Comparison of ENCODE assay signal across 8 cellular contexts in the genomic region with DNA sequence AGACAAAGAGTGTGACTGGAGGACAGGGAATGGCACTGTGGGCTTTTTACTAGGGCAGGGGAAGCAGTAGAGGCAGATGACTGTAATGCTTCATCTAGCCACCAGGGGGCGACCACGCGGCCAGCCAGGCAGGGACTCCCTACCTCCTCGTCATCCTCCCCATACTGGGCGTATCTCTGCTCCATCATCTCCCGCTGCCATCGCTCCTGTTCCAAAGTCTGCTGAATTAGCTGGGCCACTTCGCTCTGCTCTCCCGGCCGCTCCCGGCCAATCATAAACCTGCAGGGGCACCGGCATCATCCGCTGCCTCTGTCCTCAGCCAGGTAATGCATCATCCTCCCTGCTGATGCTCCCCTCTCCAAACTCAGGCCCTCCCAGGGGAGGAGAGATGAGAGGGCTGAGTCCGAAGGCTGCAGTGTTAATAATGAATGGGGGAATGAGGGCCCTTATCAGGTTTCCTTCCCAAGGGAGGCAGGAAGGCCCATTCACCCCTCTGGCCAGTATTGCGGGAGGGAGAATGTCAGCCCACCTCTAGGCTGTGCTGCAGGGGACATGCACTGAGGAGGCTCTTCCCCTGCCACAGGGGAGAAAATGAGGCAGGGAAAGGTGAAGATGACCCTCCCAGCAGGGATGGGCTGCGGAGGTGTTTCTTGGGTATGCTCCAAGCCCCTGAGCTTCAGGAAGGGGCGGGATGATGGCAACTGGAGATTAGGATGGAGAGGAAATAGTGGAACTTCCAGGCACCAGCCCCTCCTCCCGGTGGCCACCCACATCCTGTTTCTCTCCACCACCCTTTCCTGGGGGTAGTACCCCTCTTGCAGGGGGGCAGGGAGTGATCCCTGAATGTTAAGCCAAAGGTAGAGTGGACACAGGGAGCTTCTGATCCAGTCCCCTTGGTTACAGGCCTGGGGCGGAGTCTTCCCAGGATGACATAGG. TPM values are rescaled to one million over a fixed set of nuclear protein-coding genes. Genes with fewer than 3 reads are reported as not detected.
A peak's percentile ranks its signal among the peaks of the same experiment; 100 is the strongest.
DNase-seq lines count a peak whose midpoint lies in the region; ATAC-seq and TF ChIP-seq lines count a peak whose summit lies in the region.

No MANE protein-coding gene starts in this region.

- H3K4me1 Mint-ChIP-seq in Caco-2 (ENCODE audit: low read depth, unreplicated experiment): peaks cover 4% of the 10 kb centered on the region

- H3K4me3 Mint-ChIP-seq in Caco-2 (ENCODE audit: unreplicated experiment): no peak overlapping the region

- no peak overlapping the region for H3K4me3 ChIP-seq in Caco-2 (ENCODE audit: low read depth, low read length)
- no peak overlapping the region for H3K4me3 ChIP-seq in H7 (ENCODE audit: insufficient read depth, low read depth, low read length)

- no peaks in the 10 kb centered on the region for H3K4me1 ChIP-seq in Caco-2

- intact Hi-C loops in Caco-2 (cut with micrococcal nuclease; ENCODE audit: unreplicated experiment): loop anchor here (1.0 to 2.0 kb wide), 4 partner anchors 8 to 259 kb away; no protein-coding TSS in a partner anchor

- H3K27me3 ChIP-seq in Caco-2 (replicated peaks; ENCODE audit: control insufficient read depth, insufficient read depth, low read length) (no peaks in the 10 kb centered on the region), H7 (ENCODE audit: control insufficient read depth, insufficient read depth, low read length) (no peaks in the 10 kb centered on the region)

- CTCF ChIA-PET in Caco-2 (lab: Charles Lee): interaction anchor here (0.6 to 3.9 kb wide), 11 partner anchors 8 to 280 kb away, joined by 3 to 11 read pairs (median 4); no protein-coding TSS in a partner anchor

- H3K36me3 Mint-ChIP-seq in Caco-2 (ENCODE audit: insufficient read depth, unreplicated experiment): peaks cover 68% of the 10 kb centered on the region

- H3K9me3 Mint-ChIP-seq in Caco-2 (ENCODE audit: unreplicated experiment): no peaks in the 10 kb centered on the region

- peak; percentile 99 to 100 for TF ChIP-seq CTCF in Caco-2 (IDR thresholded peaks at IDR 0.05; ENCODE audit: insufficient read depth in 1 of 2, low read depth in 1 of 2, low read length in 1 of 2, severe bottlenecking in 1 of 2, unreplicated experiment in 1 of 2)

- no peak overlapping the region for H3K27ac Mint-ChIP-seq in Caco-2 (ENCODE audit: unreplicated experiment)

- H3K36me3 ChIP-seq in Caco-2 (ENCODE audit: control insufficient read depth, insufficient read depth, low read length) (peaks cover 41% of the 10 kb centered on the region), H7 (replicated peaks; ENCODE audit: control insufficient read depth, insufficient read depth, low read length) (peaks cover 3% of the 10 kb centered on the region)

- POLR2A ChIA-PET in Caco-2 (lab: Charles Lee): no interaction called here

- BruUV-seq in Caco-2 (replicated peaks; lab: Mats Ljungman, UMichigan): no TSS peak

- no peak for ATAC-seq in GM18519 (IDR thresholded peaks at IDR 0.05; ENCODE audit: low FRiP score, unreplicated experiment)

- H3K9me3 ChIP-seq in Caco-2: no peaks in the 10 kb centered on the region

- H3K27me3 Mint-ChIP-seq in Caco-2 (ENCODE audit: insufficient read depth, unreplicated experiment): no peaks in the 10 kb centered on the region

- DNase-seq in Caco-2: peak; percentile 89 to 93
- DNase-seq in H7: peak; percentile 96
- peak; percentile 72 for DNase-seq in NCI-H460 (ENCODE audit: extremely low read depth, low read depth)
- DNase-seq in activated CD4-positive, alpha-beta T cell treated with anti-CD3 and anti-CD28 coated beads, Interleukin-2, amount 50 U/mL, for 4 hours: peak; percentile 77 to 81
- DNase-seq in dermis blood vessel endothelial cell: peak; percentile 89
- DNase-seq in lung microvascular endothelial cell (ENCODE audit: low read depth in 2 of 2): peak; percentile 86 to 90
- peak; percentile 65 to 67 for DNase-seq in stimulated activated CD8-positive, alpha-beta memory T cell treated with anti-CD3 and anti-CD28 coated beads, Interleukin-15, amount 100 ng/mL, for 48 hours (ENCODE audit: low read depth in 2 of 2)

RNA-seq across cellular contexts. Expression of gene SAMD14, which starts 10.3 kb away (rescaled TPM):
- 2.2 and 3.4 TPM in 2 replicates for total RNA-seq in Caco-2 (2022)
- total RNA-seq in H7 (2014; rRNA removed; shearing (Covaris generic)): 7.8 and 8.2 TPM in 2 replicates
- total RNA-seq in NCI-H460 (2014; rRNA removed; shearing (Covaris generic)): not detected in 2 replicates
- polyA plus RNA-seq in NCI-H460 (2014; cell fraction: nucleus; rRNA removed): 0.08 TPM in 1 of 2 replicates, not detected in the other
- total RNA-seq in dermis blood vessel endothelial cell: 5.1 and 5.8 TPM in 2 replicates
- total RNA-seq in lung microvascular endothelial cell: 3.2 and 3.5 TPM in 2 replicates

RNA-seq across cellular contexts. Expression of gene PPP1R9B, which starts 10.3 kb away (rescaled TPM):
- total RNA-seq in Caco-2 (2022): 74.8 and 76.2 TPM in 2 replicates
- total RNA-seq in H7 (2014; rRNA removed; shearing (Covaris generic)): 15.0 and 21.1 TPM in 2 replicates
- 38.9 and 40.6 TPM in 2 replicates for total RNA-seq in NCI-H460 (2014; rRNA removed; shearing (Covaris generic))
- polyA plus RNA-seq in NCI-H460 (2014; cell fraction: nucleus; rRNA removed): 44.4 and 57.1 TPM in 2 replicates
- total RNA-seq in dermis blood vessel endothelial cell: 35.2 and 45.8 TPM in 2 replicates
- 16.1 and 25.8 TPM in 2 replicates for total RNA-seq in lung microvascular endothelial cell

RNA-seq across cellular contexts. Expression of gene SGCA, which starts 25.6 kb away (rescaled TPM):
- total RNA-seq in Caco-2 (2022) (not detected in 2 replicates), dermis blood vessel endothelial cell (not detected in 2 replicates), lung microvascular endothelial cell (not detected in 2 replicates)
- total RNA-seq in H7 (2014; rRNA removed; shearing (Covaris generic)): 0.52 and 1.1 TPM in 2 replicates
- total RNA-seq in NCI-H460 (2014; rRNA removed; shearing (Covaris generic)): not detected in 2 replicates
- polyA plus RNA-seq in NCI-H460 (2014; cell fraction: nucleus; rRNA removed): not detected in 2 replicates

RNA-seq across cellular contexts. Expression of gene PDK2, which starts 45.1 kb away (rescaled TPM):
- total RNA-seq in Caco-2 (2022): 10.5 and 15.2 TPM in 2 replicates
- total RNA-seq in H7 (2014; rRNA removed; shearing (Covaris generic)): 13.5 and 14.2 TPM in 2 replicates
- total RNA-seq in NCI-H460 (2014; rRNA removed; shearing (Covaris generic)): 3.9 and 4.4 TPM in 2 replicates
- polyA plus RNA-seq in NCI-H460 (2014; cell fraction: nucleus; rRNA removed): 0.41 and 3.9 TPM in 2 replicates
- 12.3 and 20.8 TPM in 2 replicates for total RNA-seq in dermis blood vessel endothelial cell
- total RNA-seq in lung microvascular endothelial cell: 11.6 and 13.3 TPM in 2 replicates
